9 cellular contexts compared by ENCODE assay signal in the genomic region with DNA sequence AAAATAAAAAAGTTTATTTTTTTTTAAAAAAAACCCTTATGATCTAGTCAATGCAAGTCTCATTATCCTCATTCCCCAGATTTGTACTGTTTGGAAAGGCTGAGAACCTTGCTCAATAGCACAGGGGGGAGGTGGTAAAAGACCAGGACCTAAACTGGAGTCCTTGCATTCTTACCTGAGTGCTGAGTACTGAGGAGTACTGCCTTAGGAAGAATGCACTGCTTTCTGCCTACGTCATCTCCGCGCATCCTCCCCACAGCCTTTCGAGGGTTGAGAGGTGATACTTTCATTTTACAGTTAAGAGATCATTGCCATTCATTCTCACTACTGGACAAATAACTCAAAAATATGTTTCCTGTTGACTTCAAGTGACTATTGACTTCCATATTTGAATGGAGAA.
A peak's percentile ranks its signal among the peaks of the same experiment; 100 is the strongest.
DNase-seq lines count a peak whose midpoint lies in the region; ATAC-seq lines count a peak whose summit lies in the region.
"Had no signal": no experiment of that assay in that cellular context is flagged by ENCODE, and none has a peak within 500 bp of the region (broad histone marks: within the 10 kb centered on the region; RNA-seq: fewer than 3 reads in every experiment).

No MANE protein-coding gene starts in this region.

- peaks cover 2 to 3% of the 10 kb centered on the region in 2 donors for H3K9me3 Mint-ChIP-seq in activated T-cell treated with anti-CD3 and anti-CD28 coated beads, Interleukin-2, amount 50 U/mL, for 72 hours

- peak overlapping the region; percentile 88 for H3K27ac Mint-ChIP-seq in activated T-cell treated with anti-CD3 and anti-CD28 coated beads, Interleukin-2, amount 50 U/mL, for 72 hours

- peak overlapping the region; percentile 55 to 73 for H3K4me3 Mint-ChIP-seq in activated T-cell treated with anti-CD3 and anti-CD28 coated beads, Interleukin-2, amount 50 U/mL, for 72 hours

- H3K4me1 Mint-ChIP-seq in activated T-cell treated with anti-CD3 and anti-CD28 coated beads, Interleukin-2, amount 50 U/mL, for 72 hours (ENCODE audit: low read depth) = peaks cover 66% of the 10 kb centered on the region

- H3K27me3 Mint-ChIP-seq in activated T-cell treated with anti-CD3 and anti-CD28 coated beads, Interleukin-2, amount 50 U/mL, for 72 hours (ENCODE audit: low read depth) = peaks cover 18% of the 10 kb centered on the region

- peak; percentile 62 to 70 for DNase-seq in activated T-cell treated with anti-CD3 and anti-CD28 coated beads, Interleukin-2, amount 50 U/mL, for 72 hours
- DNase-seq in stimulated activated CD4-positive, alpha-beta T cell treated with anti-CD3 and anti-CD28 coated beads, Interleukin-1b, Interleukin-23, amount 100 ng/mL, for 48 hours = peak; percentile 66
- DNase-seq in NCI-H1105 treated with DMSO at 0.1 percent for 48 hours (lab: John Stamatoyannopoulos, UW) (no peak), DMS 273 (lab: John Stamatoyannopoulos, UW; ENCODE audit: unreplicated experiment) (no peak), NCI-H446 (lab: John Stamatoyannopoulos, UW) (no peak)
- DNase-seq: NCI-H1048 had no signal

- peak; percentile 64 for ATAC-seq in GM18909 (IDR thresholded peaks at IDR 0.05; ENCODE audit: poor library complexity, unreplicated experiment)
- ATAC-seq in HG02970 (IDR thresholded peaks at IDR 0.05; ENCODE audit: low FRiP score, unreplicated experiment) = peak; percentile 60
- peak; percentile 67 to 75 for ATAC-seq in activated T-cell treated with anti-CD3 and anti-CD28 coated beads, Interleukin-2, amount 50 U/mL, for 72 hours (replicated peaks in 1 of 2)
- ATAC-seq in HG03025 (IDR thresholded peaks at IDR 0.05; ENCODE audit: low FRiP score, unreplicated experiment) = no peak

- H3K36me3 Mint-ChIP-seq in activated T-cell treated with anti-CD3 and anti-CD28 coated beads, Interleukin-2, amount 50 U/mL, for 72 hours (ENCODE audit: insufficient read depth in 2 of 2) = no peaks in the 10 kb centered on the region

Comparison
In these comparisons a context has a peak if more than half of its experiments do, and no peak if none do; other contexts are left out.
1. DNase-seq: peak in activated T-cell treated with anti-CD3 and anti-CD28 coated beads, Interleukin-2, amount 50 U/mL, for 72 hours (2 of 2) and stimulated activated CD4-positive, alpha-beta T cell treated with anti-CD3 and anti-CD28 coated beads, Interleukin-1b, Interleukin-23, amount 100 ng/mL, for 48 hours (single experiment); none in NCI-H1105 treated with DMSO at 0.1 percent for 48 hours (single experiment), DMS 273 (single experiment) and NCI-H446 (0 of 2).